Comparison of ENCODE assay signal across 8 cellular contexts in genomic region chr11:75492181-75492820, GRCh38. TPM values are rescaled to one million over a fixed set of nuclear protein-coding genes. Genes with fewer than 3 reads are reported as not detected.
DNase-seq lines count a peak whose midpoint lies in the region; ATAC-seq and TF ChIP-seq lines count a peak whose summit lies in the region.

No MANE protein-coding gene starts in this region.

- no peak overlapping the region for H3K4me3 Mint-ChIP-seq in natural killer cell

- peaks cover 9% of the 10 kb centered on the region in 2 donors for H3K4me1 Mint-ChIP-seq in natural killer cell

- H3K36me3 Mint-ChIP-seq in natural killer cell: no peaks in the 10 kb centered on the region

- H3K27me3 Mint-ChIP-seq in natural killer cell (ENCODE audit: low read depth in 2 of 2): no peaks in the 10 kb centered on the region

- peak overlapping the region in 1 of 2 donors; percentile 73 for H3K27ac Mint-ChIP-seq in natural killer cell

- no peak for TF ChIP-seq CTCF in natural killer cell (IDR thresholded peaks at IDR 0.05)

- DNase-seq in DMS53 (lab: John Stamatoyannopoulos, UW): peak; percentile 68
- no peak for DNase-seq in DMS53 treated with DMSO at 0.1 percent for 48 hours (lab: John Stamatoyannopoulos, UW; ENCODE audit: unreplicated experiment)
- peak; percentile 44 to 46 for DNase-seq in NOMO-1 (lab: John Stamatoyannopoulos, UW; ENCODE audit: unreplicated experiment in 2 of 2)
- peak; percentile 36 for DNase-seq in activated T-cell treated with anti-CD3 and anti-CD28 coated beads for 1 hour (ENCODE audit: low read depth)
- DNase-seq in natural killer cell: no peak
- DNase-seq in cerebellum (ENCODE audit: low spot score): no peak
- no peak for DNase-seq in COLO829 (ENCODE audit: low spot score)

- no peaks in the 10 kb centered on the region for H3K9me3 Mint-ChIP-seq in natural killer cell

- ATAC-seq in natural killer cell (peak; percentile 45 to 85 (median 77)), HG02759 (IDR thresholded peaks at IDR 0.05; ENCODE audit: unreplicated experiment) (no peak)

- intact Hi-C loops in natural killer cell (cut with micrococcal nuclease): no loop called here

RNA-seq across cellular contexts. Expression of gene GDPD5, which starts 33.4 kb away (rescaled TPM):
- total RNA-seq in natural killer cell: 10 to 100 TPM; 49.7 to 95.2 (median 60.2) TPM
- 30.2 TPM for total RNA-seq in cerebellum

RNA-seq across cellular contexts. Expression of gene KLHL35, which starts 59.3 kb away (rescaled TPM):
- total RNA-seq in natural killer cell (under 1 TPM; 0.40 to 0.93 (median 0.54) TPM), cerebellum (17.0 TPM)

Comparison
In these comparisons a context has a peak if more than half of its experiments do, and no peak if none do; other contexts are left out.
1. DNase-seq: peak in DMS53 (single experiment), NOMO-1 (2 of 2) and activated T-cell treated with anti-CD3 and anti-CD28 coated beads for 1 hour (single experiment); none in DMS53 treated with DMSO at 0.1 percent for 48 hours (single experiment), natural killer cell (single experiment), cerebellum (single experiment) and COLO829 (single experiment).